In the genomic region with DNA sequence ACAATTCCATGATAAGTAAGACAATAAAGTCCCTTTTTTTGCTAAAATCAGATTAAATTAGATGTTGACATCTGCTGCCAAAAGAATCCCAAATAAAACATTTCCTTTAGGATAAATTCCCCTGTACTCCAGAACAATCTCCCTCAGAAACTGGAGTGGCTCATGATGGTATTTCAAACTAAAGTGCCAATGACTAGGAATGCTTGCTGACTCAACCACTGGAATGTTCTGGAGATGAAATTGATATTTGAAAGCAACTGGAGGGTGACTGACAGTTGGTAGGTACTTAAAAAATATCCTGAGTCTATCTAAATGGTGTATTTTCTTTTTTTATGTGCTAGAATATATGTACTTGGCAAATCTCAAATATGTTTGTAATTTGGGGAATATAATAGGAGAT, we compare ENCODE assay signal across 16 cellular contexts.
DNase-seq lines count a peak whose midpoint lies in the region; ATAC-seq, FAIRE-seq and TF ChIP-seq lines count a peak whose summit lies in the region.
"Had no signal": no experiment of that assay in that cellular context is flagged by ENCODE, and none has a peak within 500 bp of the region (broad histone marks: within the 10 kb centered on the region; RNA-seq: fewer than 3 reads in every experiment).

No MANE protein-coding gene starts in this region.

- no peak overlapping the region for H3K14ac ChIP-seq in mesenchymal stem cell (ENCODE audit: low read length in 2 of 2)

- peak; percentile 73 for FAIRE-seq in astrocyte (lab: Jason Lieb, UNC)
- FAIRE-seq: G401.6, GM12892, HepG2 had no signal

- no peak overlapping the region for H2BK5ac ChIP-seq in mesenchymal stem cell (ENCODE audit: low read depth, low read length, poor library complexity, severe bottlenecking)

- no peaks in the 10 kb centered on the region for H3K36me3 Mint-ChIP-seq in astrocyte (ENCODE audit: low read depth, unreplicated experiment)

- H2BK12ac ChIP-seq in mesenchymal stem cell (ENCODE audit: low read length in 2 of 2), result no peak overlapping the region

- H3K27me3 ChIP-seq in astrocyte (ENCODE audit: insufficient read depth, low read length) (no peaks in the 10 kb centered on the region), mesenchymal stem cell (ENCODE audit: control insufficient read depth in 1 of 2, insufficient read depth in 1 of 2, low read length in 2 of 2) (no peaks in the 10 kb centered on the region), adrenal gland (no peaks in the 10 kb centered on the region)

- H3K4me3 ChIP-seq in astrocyte (ENCODE audit: insufficient read depth, low read depth, low read length) (no peak overlapping the region), mesenchymal stem cell (ENCODE audit: insufficient read depth in 1 of 2, low read depth in 1 of 2, low read length in 2 of 2) (no peak overlapping the region), foreskin fibroblast (ENCODE audit: low read depth in 1 of 2, low read length in 2 of 2) (no peak overlapping the region), adrenal gland (no peak overlapping the region)
- H3K4me3 ChIP-seq: GM23338 had no signal

- no peaks in the 10 kb centered on the region for H4K20me1 ChIP-seq in astrocyte (ENCODE audit: insufficient read depth, low read length)

- no peak overlapping the region for H3K4me3 Mint-ChIP-seq in astrocyte (ENCODE audit: unreplicated experiment)
- H3K4me3 Mint-ChIP-seq: GM23338 had no signal

- peaks cover 14% of the 10 kb centered on the region for H3K4me1 Mint-ChIP-seq in astrocyte (ENCODE audit: low read depth, unreplicated experiment)

- H3K9me3 ChIP-seq in astrocyte (ENCODE audit: insufficient read depth, low read depth, low read length) (no peaks in the 10 kb centered on the region), mesenchymal stem cell (ENCODE audit: control insufficient read depth, low read length) (no peaks in the 10 kb centered on the region), adrenal gland (replicated peaks in 1 of 3) (no peaks in the 10 kb centered on the region)
- H3K9me3 ChIP-seq: Caco-2 had no signal

- H3K36me3 ChIP-seq in astrocyte (ENCODE audit: insufficient read depth, low read length), result no peaks in the 10 kb centered on the region
- H3K36me3 ChIP-seq in mesenchymal stem cell (ENCODE audit: control insufficient read depth in 1 of 2, insufficient read depth in 2 of 2, low read depth in 1 of 2, low read length in 2 of 2), result no peaks in the 10 kb centered on the region
- H3K36me3 ChIP-seq in adrenal gland (replicated peaks in 1 of 2), result no peaks in the 10 kb centered on the region

- TF ChIP-seq CTCF in astrocyte (IDR thresholded peaks at IDR 0.05; ENCODE audit: insufficient read depth, low read depth, low read length), result no peak
- TF ChIP-seq CTCF in foreskin fibroblast (IDR thresholded peaks at IDR 0.05; ENCODE audit: low read depth, low read length), result no peak
- TF ChIP-seq CTCF in adrenal gland (IDR thresholded peaks at IDR 0.05), result no peak

- no peak overlapping the region for H2AK5ac ChIP-seq in mesenchymal stem cell (ENCODE audit: low read length, severe bottlenecking)

- no peak overlapping the region for H3K27ac Mint-ChIP-seq in astrocyte (ENCODE audit: unreplicated experiment)
- H3K27ac Mint-ChIP-seq: GM23338 had no signal

- H3K4me1 ChIP-seq in astrocyte (ENCODE audit: insufficient read depth, low read length), result no peaks in the 10 kb centered on the region
- no peaks in the 10 kb centered on the region for H3K4me1 ChIP-seq in mesenchymal stem cell (ENCODE audit: control insufficient read depth, insufficient read depth, low read depth, low read length)
- H3K4me1 ChIP-seq in adrenal gland (replicated peaks in 1 of 2), result no peaks in the 10 kb centered on the region
- H3K4me1 ChIP-seq: Caco-2 had no signal

- H4K8ac ChIP-seq in mesenchymal stem cell (ENCODE audit: low read length), result no peak overlapping the region

- H3K18ac ChIP-seq in mesenchymal stem cell (ENCODE audit: low read depth in 1 of 2, low read length in 2 of 2), result no peak overlapping the region

- no peak for TF ChIP-seq POLR2A in adrenal gland (IDR thresholded peaks at IDR 0.05)

- H3K27ac ChIP-seq in astrocyte (ENCODE audit: low read depth, low read length) (no peak overlapping the region), mesenchymal stem cell (ENCODE audit: low read length, poor library complexity, severe bottlenecking) (no peak overlapping the region), adrenal gland (no peak overlapping the region)
- H3K27ac ChIP-seq: KMS-11 had no signal

- H2AFZ ChIP-seq in astrocyte (ENCODE audit: low read depth, low read length) (no peak overlapping the region), mesenchymal stem cell (ENCODE audit: low read depth, low read length) (no peak overlapping the region)
- H2AFZ ChIP-seq: GM23338 had no signal

- H3K4ac ChIP-seq in mesenchymal stem cell (ENCODE audit: low read depth in 1 of 2, low read length in 2 of 2), result no peak overlapping the region

- no peak overlapping the region for H2BK15ac ChIP-seq in mesenchymal stem cell (ENCODE audit: low read depth, poor library complexity, severe bottlenecking)

- H3K4me2 ChIP-seq in astrocyte (ENCODE audit: low read length) (no peak overlapping the region), mesenchymal stem cell (ENCODE audit: low read length, poor library complexity, severe bottlenecking) (no peak overlapping the region)
- H3K4me2 ChIP-seq: GM23338, KMS-11 had no signal

- H3K23ac ChIP-seq in mesenchymal stem cell (ENCODE audit: low read length in 2 of 2), result no peak overlapping the region

- H3K9me3 Mint-ChIP-seq in astrocyte (ENCODE audit: unreplicated experiment), result peaks cover 2% of the 10 kb centered on the region
- H3K9me3 Mint-ChIP-seq: GM23338 had no signal

- no peaks in the 10 kb centered on the region for H3K27me3 Mint-ChIP-seq in astrocyte (ENCODE audit: low read depth, unreplicated experiment)

- H3K9ac ChIP-seq in astrocyte (ENCODE audit: low read length), result no peak overlapping the region
- no peak overlapping the region for H3K9ac ChIP-seq in mesenchymal stem cell (ENCODE audit: low read length)
- H3K9ac ChIP-seq: KMS-11 had no signal

- H3K79me2 ChIP-seq in astrocyte (ENCODE audit: insufficient read depth, low read length), result no peaks in the 10 kb centered on the region

- DNase-seq in HCEC 1CT, result peak; percentile 14
- no peak for DNase-seq in astrocyte (ENCODE audit: low read depth)
- peak; percentile 41 for DNase-seq in mesenchymal stem cell
- no peak for DNase-seq in foreskin fibroblast
- no peak for DNase-seq in adrenal gland
- DNase-seq in stimulated activated naive CD4-positive, alpha-beta T cell (lab: John Stamatoyannopoulos, UW), result no peak
- DNase-seq: Caco-2, MM.1S, NCI-H1105 treated with DMSO at 0.1 percent for 48 hours, NCI-H187 had no signal

- ATAC-seq in GM21381 (IDR thresholded peaks at IDR 0.05; ENCODE audit: unreplicated experiment), result no peak
- ATAC-seq: GM23338, HepG2 had no signal

- no peaks in the 10 kb centered on the region for H3K79me1 ChIP-seq in mesenchymal stem cell (replicated peaks; ENCODE audit: low read length, poor library complexity, severe bottlenecking)

- intact Hi-C loops in adrenal gland (cut with DNase I), result no loop called here

- no peak overlapping the region for H2BK120ac ChIP-seq in mesenchymal stem cell (ENCODE audit: low read depth, low read length)

- H4K91ac ChIP-seq in mesenchymal stem cell (ENCODE audit: low read length), result no peak overlapping the region

Comparison
In these comparisons a context has a peak if more than half of its experiments do, and no peak if none do; other contexts are left out.
1. DNase-seq: peak in HCEC 1CT (single experiment) and mesenchymal stem cell (single experiment); none in astrocyte (single experiment), foreskin fibroblast (0 of 2), adrenal gland (0 of 7) and stimulated activated naive CD4-positive, alpha-beta T cell (0 of 6).